28 cellular contexts compared by ENCODE assay signal in the genomic region with DNA sequence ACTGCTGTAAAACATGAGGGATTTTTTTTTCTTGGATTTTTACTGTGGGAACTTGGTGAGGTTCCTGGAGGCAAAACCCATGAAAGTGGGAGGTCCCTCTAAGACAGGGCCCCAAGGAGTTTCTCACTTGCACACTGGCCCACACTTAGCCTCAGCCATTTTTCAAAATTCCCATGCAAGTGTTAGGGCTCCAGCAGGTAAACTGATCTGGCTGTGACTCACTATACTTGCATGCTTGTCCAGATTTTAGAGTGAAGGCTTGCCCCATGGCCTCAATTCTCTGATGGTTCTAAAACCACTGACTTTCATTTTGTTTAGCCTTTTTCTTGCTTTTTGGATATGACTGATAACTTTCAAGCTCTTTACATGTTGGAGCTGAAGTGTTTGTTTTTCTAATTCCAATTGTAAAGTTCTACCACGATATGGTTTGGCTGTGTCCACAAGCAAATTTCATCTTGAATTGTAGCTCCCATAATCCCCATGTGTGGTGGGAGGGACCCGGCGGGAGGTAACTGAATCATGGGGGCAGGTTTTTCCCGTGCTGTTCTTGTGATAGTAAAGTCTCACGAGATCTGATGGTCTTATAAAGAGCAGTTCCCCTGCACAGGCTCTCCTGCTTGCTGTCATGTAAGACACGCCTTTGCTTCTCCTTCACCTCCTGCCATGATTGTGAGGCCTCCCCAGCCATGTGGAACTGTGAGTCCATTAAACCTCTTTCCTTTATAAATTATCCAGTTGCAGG. TPM values are rescaled to one million over a fixed set of nuclear protein-coding genes. Genes with fewer than 3 reads are reported as not detected.
A peak's percentile ranks its signal among the peaks of the same experiment; 100 is the strongest.
DNase-seq lines count a peak whose midpoint lies in the region; ATAC-seq, FAIRE-seq and TF ChIP-seq lines count a peak whose summit lies in the region.
"Had no signal": no experiment of that assay in that cellular context is flagged by ENCODE, and none has a peak within 500 bp of the region (broad histone marks: within the 10 kb centered on the region; RNA-seq: fewer than 3 reads in every experiment).

No MANE protein-coding gene starts in this region.

- intact Hi-C loops in K562 (cut with micrococcal nuclease), result no loop called here
- intact Hi-C loops in MCF 10A (cut with micrococcal nuclease), result no loop called here

- H3K79me2 ChIP-seq in K562 (ENCODE audit: control insufficient read depth, insufficient read depth, low read length), result no peaks in the 10 kb centered on the region

- H4K20me1 ChIP-seq in K562 (replicated peaks; ENCODE audit: control insufficient read depth, insufficient read depth, low read length), result no peaks in the 10 kb centered on the region

- H3K4me3 Mint-ChIP-seq in nephron progenitor cell, result no peak overlapping the region
- no peak overlapping the region for H3K4me3 Mint-ChIP-seq in MCF 10A (ENCODE audit: unreplicated experiment)

- H3K27me3 ChIP-seq in AG04450 (ENCODE audit: control insufficient read depth, insufficient read depth, low read length), result no peaks in the 10 kb centered on the region
- no peaks in the 10 kb centered on the region for H3K27me3 ChIP-seq in K562 (ENCODE audit: control insufficient read depth in 2 of 2, insufficient read depth in 2 of 2, low read length in 2 of 2)
- H3K27me3 ChIP-seq in small intestine (ENCODE audit: control insufficient read depth in 2 of 2, insufficient read depth in 2 of 2, low read length in 2 of 2), result no peaks in the 10 kb centered on the region
- H3K27me3 ChIP-seq: thyroid gland had no signal

- peak; percentile 58 for ATAC-seq in K562
- ATAC-seq: stimulated activated naive CD8-positive, alpha-beta T cell treated with anti-CD3 and anti-CD28 coated beads, Interleukin-15, Interleukin-2, amounts not matched to agents 100 U/mL and 50 U/mL, for 24 hours had no signal

- H3K27me3 Mint-ChIP-seq in nephron progenitor cell (ENCODE audit: low read depth, poor library complexity), result no peaks in the 10 kb centered on the region
- H3K27me3 Mint-ChIP-seq in MCF 10A (ENCODE audit: insufficient read depth, unreplicated experiment), result no peaks in the 10 kb centered on the region

- H3K4me1 ChIP-seq in K562 (replicated peaks in 1 of 2; ENCODE audit: control insufficient read depth in 2 of 2, insufficient read depth in 2 of 2, low read length in 2 of 2) (no peaks in the 10 kb centered on the region; a peak in 1 of 5 replicates), small intestine (ENCODE audit: control insufficient read depth in 2 of 2, insufficient read depth in 1 of 2, low read depth in 1 of 2, low read length in 1 of 2) (no peaks in the 10 kb centered on the region)
- H3K4me1 ChIP-seq: thyroid gland had no signal

- BruUV-seq in K562 (replicated peaks; lab: Mats Ljungman, UMichigan), result no TSS peak
- no TSS peak for BruUV-seq in MCF 10A (replicated peaks; lab: Mats Ljungman, UMichigan)

- POLR2A ChIA-PET in AG04450 (lab: Yijun Ruan, JAX), result no interaction called here
- POLR2A ChIA-PET in K562 (lab: Yijun Ruan, JAX), result interaction anchor here (0.6 kb wide), 1 partner anchor 160 kb away, joined by 3 read pairs; no protein-coding TSS in a partner anchor
- POLR2A ChIA-PET in MCF 10A (lab: Yijun Ruan, JAX), result no interaction called here

- CTCF ChIA-PET in AG04450 (lab: Charles Lee), result no interaction called here
- CTCF ChIA-PET in K562 (lab: Yijun Ruan, JAX; ENCODE audit: low intra/inter-chr PET ratio), result no interaction called here
- CTCF ChIA-PET in MCF 10A (lab: Yijun Ruan, JAX), result no interaction called here

- H3K9me3 ChIP-seq in AG04450 (ENCODE audit: control insufficient read depth, insufficient read depth, low read length) (no peaks in the 10 kb centered on the region; the same call in 1 of the 2 replicates), K562 (replicated peaks; ENCODE audit: control insufficient read depth, insufficient read depth, low read depth, low read length) (no peaks in the 10 kb centered on the region), small intestine (ENCODE audit: control insufficient read depth, low read depth) (no peaks in the 10 kb centered on the region)
- H3K9me3 ChIP-seq: thyroid gland had no signal

- H3K36me3 Mint-ChIP-seq in nephron progenitor cell (ENCODE audit: low read depth) (peaks cover 75% of the 10 kb centered on the region), MCF 10A (ENCODE audit: insufficient read depth, unreplicated experiment) (peaks cover 32% of the 10 kb centered on the region)

- peak; percentile 48 for FAIRE-seq in K562 (lab: Jason Lieb, UNC)
- FAIRE-seq in small intestine (lab: Jason Lieb, UNC), result no peak
- FAIRE-seq: endothelial cell of umbilical vein, GM19239 had no signal

- peak overlapping the region; percentile 39 for H3K27ac ChIP-seq in AG04450 (ENCODE audit: low read depth, low read length)
- no peak overlapping the region for H3K27ac ChIP-seq in K562 (ENCODE audit: extremely low read depth, low read depth, low read length)
- H3K27ac ChIP-seq in small intestine (ENCODE audit: low read depth in 1 of 2, low read length in 1 of 2), result no peak overlapping the region
- H3K27ac ChIP-seq: KMS-11, skin epidermis, thyroid gland had no signal

- in situ Hi-C loops in K562 (cut with MboI), result no loop called here

- H3K4me2 ChIP-seq in K562 (ENCODE audit: insufficient read depth, low read length), result no peak overlapping the region
- H3K4me2 ChIP-seq: KMS-11 had no signal

- H3K9ac ChIP-seq in K562 (ENCODE audit: insufficient read depth in 1 of 2, low read depth in 2 of 2, low read length in 2 of 2), result no peak overlapping the region
- H3K9ac ChIP-seq: KMS-11 had no signal

- H3K9me1 ChIP-seq in K562 (ENCODE audit: control insufficient read depth, insufficient read depth, low read length), result no peaks in the 10 kb centered on the region

- TF ChIP-seq CTCF in AG04450 (IDR thresholded peaks at IDR 0.05; ENCODE audit: low read depth, low read length) (no peak), K562 (IDR thresholded peaks at IDR 0.05 in 2 of 3, conservative IDR thresholded peaks at IDR 0.05 in 1 of 3; ENCODE audit: insufficient read depth in 2 of 3, low read depth in 1 of 3, low read length in 3 of 3) (no peak), nephron progenitor cell (IDR thresholded peaks at IDR 0.05) (no peak), MCF 10A (IDR thresholded peaks at IDR 0.05; ENCODE audit: unreplicated experiment) (no peak)

- 50% methylated on average over 6 of the region's 6 CpGs for WGBS in K562 (ENCODE audit: insufficient coverage, low coverage, missing lambda C conversion rate)
- 88 to 90% (median 90%) methylated on average over 6 of the region's 6 CpGs for WGBS in small intestine, 3 donors

- H3K27ac Mint-ChIP-seq in nephron progenitor cell (peak overlapping the region; percentile 72), MCF 10A (ENCODE audit: low read depth, unreplicated experiment) (no peak overlapping the region)

- H2AFZ ChIP-seq in K562 (ENCODE audit: low read depth, low read length), result no peak overlapping the region

- H3K4me3 ChIP-seq in AG04450 (ENCODE audit: low read depth, low read length), result no peak overlapping the region
- no peak overlapping the region for H3K4me3 ChIP-seq in K562
- H3K4me3 ChIP-seq in small intestine (ENCODE audit: low read depth in 1 of 2, low read length in 2 of 2), result no peak overlapping the region
- H3K4me3 ChIP-seq: skin epidermis, thyroid gland had no signal

- peaks cover 4% of the 10 kb centered on the region; the same call in 1 of the 3 replicates for H3K36me3 ChIP-seq in K562 (ENCODE audit: control insufficient read depth, insufficient read depth, low read length)
- peaks cover 0 to 2% of the 10 kb centered on the region in 2 donors for H3K36me3 ChIP-seq in small intestine (ENCODE audit: control insufficient read depth in 2 of 2, insufficient read depth in 2 of 2, low read length in 2 of 2)

- TF ChIP-seq POLR2A in K562 (conservative IDR thresholded peaks at IDR 0.05), result no peak

- H3K4me1 Mint-ChIP-seq in nephron progenitor cell (peaks cover 15% of the 10 kb centered on the region), MCF 10A (ENCODE audit: insufficient read depth, unreplicated experiment) (peaks cover 4% of the 10 kb centered on the region)

- H3K9me3 Mint-ChIP-seq in nephron progenitor cell (peaks cover 18% of the 10 kb centered on the region), MCF 10A (ENCODE audit: unreplicated experiment) (no peaks in the 10 kb centered on the region)

- TF ChIP-seq RAD21 in K562 (CRISPR knock-in tag; conservative IDR thresholded peaks at IDR 0.05 in 1 of 2, IDR thresholded peaks at IDR 0.05 in 1 of 2), result no peak

- no peak for TF ChIP-seq EP300 in K562 (IDR thresholded peaks at IDR 0.05; ENCODE audit: low read length)

- DNase-seq in AG04450 (ENCODE audit: low read depth, low spot score) (peak; percentile 18), M059J (ENCODE audit: low read depth) (peak; percentile 41), K562 (ENCODE audit: extremely low read depth in 1 of 4, low spot score in 3 of 4) (peak in 1 of 4 experiments; percentile 15), nephron progenitor cell (no peak), small intestine (no peak), MCF 10A (ENCODE audit: unreplicated experiment) (no peak), NCI-H510A treated with DMSO at 0.1 percent for 48 hours (lab: John Stamatoyannopoulos, UW) (no peak), iPS-NIHi11 (ENCODE audit: low spot score) (no peak)
- DNase-seq: 8988T; activated CD4-positive, alpha-beta T cell treated with anti-CD3 and anti-CD28 coated beads for 48 hours; COR-L47; DMS79 treated with DMSO at 0.1 percent for 48 hours; foreskin melanocyte; hippocampal formation; islet precursor cell; NCI-H1048; NCI-H187 treated with DMSO at 0.1 percent for 48 hours; NCI-H2227 treated with DMSO at 0.1 percent for 48 hours; OCI-M1; SHP77 treated with DMSO at 0.1 percent for 48 hours; stimulated activated CD4-positive, alpha-beta T cell treated with anti-CD3 and anti-CD28 coated beads, Interleukin-2, amount 100 ng/mL, for 48 hours; stimulated activated naive CD8-positive, alpha-beta T cell treated with anti-CD3 and anti-CD28 coated beads, Interleukin-15, Interleukin-2, amounts not matched to agents 100 U/mL and 50 U/mL, for 24 hours; T-helper 1 cell; thyroid gland had no signal

RNA-seq across cellular contexts. Expression of gene MCCC1, which starts 37.7 kb away (rescaled TPM):
- polyA plus RNA-seq in AG04450 (2011; rRNA removed) (17.8 and 19.0 TPM in 2 replicates), K562 (2011; rRNA removed) (19.8 and 26.9 TPM in 2 replicates), K562 (2014; fragmentation: Illumina TruSeq; extraction: Trizol) (22.8 and 23.0 TPM in 2 replicates), K562 (2014; fragmentation: Nextera tagmentation; extraction: Ambion mirVana) (10 to 100 TPM; 13.7 to 14.3 TPM), K562 (2014; rRNA removed) (19.7 and 25.0 TPM in 2 replicates), small intestine (10 to 100 TPM; 22.6 to 30.6 (median 26.2) TPM)
- 18.8 and 24.0 TPM in 2 replicates for polyA minus RNA-seq in AG04450 (2011; rRNA and poly(A)+ RNA removed)
- 14.1 and 19.7 TPM in 2 replicates for total RNA-seq in M059J (2014; rRNA removed; shearing (Covaris generic))
- total RNA-seq in K562 (2011; cell fraction: chromatin; rRNA removed; ENCODE audit: low replicate concordance), result 22.1 and 32.8 TPM in 2 replicates
- 16.7 and 23.5 TPM in 2 replicates for total RNA-seq in K562 (2011; cell fraction: nucleolus; rRNA removed)
- 14.1 and 14.9 TPM in 2 replicates for total RNA-seq in K562 (2011; cell fraction: nucleoplasm; rRNA removed)
- total RNA-seq in K562 (2014; rRNA removed) (18.3 and 21.4 TPM in 2 replicates), K562 (2014; rRNA removed; fragmentation: Illumina TruSeq; extraction: Trizol) (25.1 and 33.5 TPM in 2 replicates), K562 (2015; rRNA removed; fragmentation: Illumina TruSeq; extraction: Trizol) (23.0 and 23.6 TPM in 2 replicates), K562 (2021) (24.1 and 25.3 TPM in 2 replicates), MCF 10A (2022) (38.8 and 40.5 TPM in 2 replicates)
- polyA plus RNA-seq in K562 (2011; cell fraction: cytosol; rRNA removed), result 14.4 and 15.6 TPM in 2 replicates
- 22.4 and 29.5 TPM in 2 replicates for polyA plus RNA-seq in K562 (2011; cell fraction: nucleus; rRNA removed)
- polyA plus RNA-seq in K562 (2012), result 21.3 and 22.2 TPM in 2 replicates
- 32.0 and 42.5 TPM in 2 replicates for polyA minus RNA-seq in K562 (2011; rRNA and poly(A)+ RNA removed)
- polyA minus RNA-seq in K562 (2011; cell fraction: cytosol; rRNA and poly(A)+ RNA removed), result 13.7 and 19.9 TPM in 2 replicates
- 24.5 and 26.8 TPM in 2 replicates for polyA minus RNA-seq in K562 (2011; cell fraction: nucleus; rRNA and poly(A)+ RNA removed)

Comparison
In these comparisons a context has a peak if more than half of its experiments do, and no peak if none do; other contexts are left out.
1. DNase-seq: peak in AG04450 (single experiment) and M059J (single experiment); none in nephron progenitor cell (single experiment), small intestine (single experiment), MCF 10A (single experiment), NCI-H510A treated with DMSO at 0.1 percent for 48 hours (single experiment) and iPS-NIHi11 (single experiment).